In genomic region chr17:62652251-62653001, GRCh38 we compare ENCODE assay signal across 8 cellular contexts. TPM values are rescaled to one million over a fixed set of nuclear protein-coding genes. Genes with fewer than 3 reads are reported as not detected.
DNase-seq lines count a peak whose midpoint lies in the region; ATAC-seq and TF ChIP-seq lines count a peak whose summit lies in the region.

No MANE protein-coding gene starts in this region.

- peaks cover 20% of the 10 kb centered on the region for H3K4me1 ChIP-seq in CD4-positive, alpha-beta memory T cell (ENCODE audit: insufficient read depth, low read length)
- H3K4me1 ChIP-seq in HUES48 (ENCODE audit: control insufficient read depth, insufficient read depth, low read length) (peaks cover 17% of the 10 kb centered on the region), body of pancreas (peaks cover 17% of the 10 kb centered on the region), skeletal muscle tissue (ENCODE audit: control insufficient read depth in 3 of 3, insufficient read depth in 3 of 3, low read length in 3 of 3) (peaks cover 34 to 35% (median 34%) of the 10 kb centered on the region in 3 donors)

- WGBS in body of pancreas, 2 donors, result 4 to 8% methylated on average over 20 to 55 of the region's 57 CpGs

- intact Hi-C loops in CD4-positive, alpha-beta memory T cell (cut with micrococcal nuclease), result no loop called here
- intact Hi-C loops in body of pancreas (cut with DNase I), result no loop called here

- H3K9ac ChIP-seq in HUES48 (ENCODE audit: low read depth, low read length) (peak overlapping the region; percentile 70), skeletal muscle tissue (ENCODE audit: low read depth in 1 of 3, low read length in 3 of 3) (peak overlapping the region; percentile 43 to 50 (median 45))

- H3K27me3 Mint-ChIP-seq in CD4-positive, alpha-beta memory T cell, result no peaks in the 10 kb centered on the region

- peak overlapping the region; percentile 47 to 65 for H3K4me3 ChIP-seq in CD4-positive, alpha-beta memory T cell (ENCODE audit: low read length in 2 of 2)
- H3K4me3 ChIP-seq in HUES48 (ENCODE audit: low read depth, low read length), result peak overlapping the region; percentile 60
- H3K4me3 ChIP-seq in body of pancreas, result peak overlapping the region; percentile 28 to 39
- H3K4me3 ChIP-seq in skeletal muscle tissue (ENCODE audit: low read length in 3 of 3), result peak overlapping the region; percentile 54 to 64 (median 54)

- H3K27me3 ChIP-seq in CD4-positive, alpha-beta memory T cell (ENCODE audit: insufficient read depth, low read length), result no peaks in the 10 kb centered on the region
- H3K27me3 ChIP-seq in HUES48 (ENCODE audit: control insufficient read depth, insufficient read depth, low read length), result peaks cover 8% of the 10 kb centered on the region
- no peaks in the 10 kb centered on the region for H3K27me3 ChIP-seq in body of pancreas
- H3K27me3 ChIP-seq in skeletal muscle tissue (ENCODE audit: control insufficient read depth in 3 of 3, insufficient read depth in 3 of 3, low read length in 3 of 3), result peaks cover 2 to 12% (median 5%) of the 10 kb centered on the region in 3 donors

- peak overlapping the region in 6 of 7 donors; percentile 11 to 79 (median 64) for H3K27ac Mint-ChIP-seq in CD4-positive, alpha-beta memory T cell

- TF ChIP-seq POLR2A in body of pancreas (IDR thresholded peaks at IDR 0.05), result peak; percentile 42 to 66 (median 61)

- H3K36me3 ChIP-seq in CD4-positive, alpha-beta memory T cell (ENCODE audit: insufficient read depth, low read length), result no peaks in the 10 kb centered on the region
- H3K36me3 ChIP-seq in HUES48 (ENCODE audit: control insufficient read depth, insufficient read depth, low read length), result no peaks in the 10 kb centered on the region
- H3K36me3 ChIP-seq in body of pancreas (replicated peaks in 1 of 2; ENCODE audit: insufficient read depth in 1 of 2, low read depth in 2 of 2), result no peaks in the 10 kb centered on the region
- no peaks in the 10 kb centered on the region for H3K36me3 ChIP-seq in skeletal muscle tissue (ENCODE audit: control insufficient read depth in 3 of 3, insufficient read depth in 3 of 3, low read length in 3 of 3)

- H3K4me3 Mint-ChIP-seq in CD4-positive, alpha-beta memory T cell, result peak overlapping the region; percentile 64 to 95 (median 86)

- peaks cover 8 to 23% (median 16%) of the 10 kb centered on the region in 4 donors for H3K4me1 Mint-ChIP-seq in CD4-positive, alpha-beta memory T cell

- CTCF ChIA-PET in CD4-positive, alpha-beta memory T cell (lab: Charles Lee; ENCODE audit: partially characterized antibody), result no interaction called here

- no peaks in the 10 kb centered on the region for H3K9me3 Mint-ChIP-seq in CD4-positive, alpha-beta memory T cell

- DNase-seq in CD4-positive, alpha-beta memory T cell, result peak in 3 of 5 donors; percentile 17 to 30 (median 21)
- DNase-seq in SHP77 (lab: John Stamatoyannopoulos, UW), result peak; percentile 46 to 62
- DNase-seq in body of pancreas, result peak; percentile 65 to 78 (median 71)
- peak; percentile 48 for DNase-seq in iPS-NIHi7 (ENCODE audit: extremely low spot score)
- no peak for DNase-seq in HT-29 (ENCODE audit: low spot score)
- no peak for DNase-seq in NCI-H1048 (lab: John Stamatoyannopoulos, UW)

- H3K9me3 ChIP-seq in CD4-positive, alpha-beta memory T cell (ENCODE audit: control insufficient read depth in 1 of 2, low read length in 2 of 2), result no peaks in the 10 kb centered on the region
- H3K9me3 ChIP-seq in HUES48 (ENCODE audit: control insufficient read depth, insufficient read depth, low read length) (no peaks in the 10 kb centered on the region), body of pancreas (no peaks in the 10 kb centered on the region), skeletal muscle tissue (ENCODE audit: control insufficient read depth in 3 of 3, low read length in 3 of 3) (no peaks in the 10 kb centered on the region)

- ATAC-seq in body of pancreas, result peak; percentile 76

- no peak overlapping the region for H3K27ac ChIP-seq in CD4-positive, alpha-beta memory T cell (ENCODE audit: low read depth, low read length)
- H3K27ac ChIP-seq in HUES48 (ENCODE audit: low read depth, low read length) (peak overlapping the region; percentile 92), body of pancreas (peak overlapping the region; percentile 34 to 72 (median 43)), skeletal muscle tissue (ENCODE audit: low read depth, low read length) (peak overlapping the region; percentile 66)

- no peaks in the 10 kb centered on the region for H3K36me3 Mint-ChIP-seq in CD4-positive, alpha-beta memory T cell

- POLR2A ChIA-PET in CD4-positive, alpha-beta memory T cell (lab: Charles Lee; ENCODE audit: partially characterized antibody), result no interaction called here

- TF ChIP-seq CTCF in body of pancreas (IDR thresholded peaks at IDR 0.05), result no peak

RNA-seq across cellular contexts. Expression of gene MRC2, which starts 25.0 kb away (rescaled TPM):
- total RNA-seq in CD4-positive, alpha-beta memory T cell, result 1 to 10 TPM; 6.7 to 8.7 TPM
- under 1 TPM in 1 of 2 donors, not detected in 1; 0.71 TPM for polyA plus RNA-seq in CD4-positive, alpha-beta memory T cell
- 10 to 100 TPM in 1 of 2 donors, 1 to 10 TPM in 1; 7.0 to 22.1 TPM for total RNA-seq in body of pancreas
- total RNA-seq in skeletal muscle tissue, result 175 TPM
- 2.4 and 2.8 TPM in 2 replicates for total RNA-seq in HT-29 (2014; rRNA removed; shearing (Covaris generic))

Comparison
In these comparisons a context has a peak if more than half of its experiments do, and no peak if none do; other contexts are left out.
1. DNase-seq: peak in CD4-positive, alpha-beta memory T cell (3 of 5), SHP77 (2 of 2), body of pancreas (4 of 4) and iPS-NIHi7 (single experiment); none in HT-29 (single experiment) and NCI-H1048 (single experiment).
2. Peak in every context shown above with its lines, with median percentiles within 50 percentile points of each other: H3K4me3 ChIP-seq.